18 cellular contexts compared by ENCODE assay signal in genomic region chr7:6399351-6399750, GRCh38. TPM values are rescaled to one million over a fixed set of nuclear protein-coding genes. Genes with fewer than 3 reads are reported as not detected.
A peak's percentile ranks its signal among the peaks of the same experiment; 100 is the strongest.
DNase-seq lines count a peak whose midpoint lies in the region; ATAC-seq and TF ChIP-seq lines count a peak whose summit lies in the region.
"Had no signal": no experiment of that assay in that cellular context is flagged by ENCODE, and none has a peak within 500 bp of the region (broad histone marks: within the 10 kb centered on the region; RNA-seq: fewer than 3 reads in every experiment).

No MANE protein-coding gene starts in this region.

- H3K4me1 Mint-ChIP-seq in nephron, result peaks cover 27% of the 10 kb centered on the region

- DNase-seq in cardiac muscle cell (ENCODE audit: low read depth in 1 of 2, low spot score in 1 of 2), result no peak
- no peak for DNase-seq in cardiac septum (ENCODE audit: low spot score)
- no peak for DNase-seq in epithelial cell of prostate (ENCODE audit: low read depth, low spot score)
- DNase-seq in vagina (ENCODE audit: extremely low spot score in 2 of 2), result no peak
- no peak for DNase-seq in activated CD4-positive, CD25-positive, alpha-beta regulatory T cell (lab: John Stamatoyannopoulos, UW)
- DNase-seq: activated CD4-positive, alpha-beta T cell treated with anti-CD3 and anti-CD28 coated beads, Interleukin-2, amount 50 U/mL, for 1 hour; activated effector memory CD4-positive, alpha-beta T cell treated with Interleukin-2 at 50 U/mL for 16 hours; Karpas-422; NCI-H146; NCI-H69; SHP77; stimulated activated naive CD8-positive, alpha-beta T cell treated with anti-CD3 and anti-CD28 coated beads, Interleukin-15, amount 100 ng/mL, for 72 hours; T-helper 9 cell had no signal

- H3K36me3 ChIP-seq in cardiac muscle cell (peaks cover 19% of the 10 kb centered on the region), vagina (peaks cover 0 to 42% of the 10 kb centered on the region in 2 donors)
- H3K36me3 ChIP-seq: neural progenitor cell had no signal

- H3K27ac Mint-ChIP-seq in nephron, result peak overlapping the region; percentile 23 to 89 (median 64)

- H3K27me3 ChIP-seq in cardiac muscle cell, result no peaks in the 10 kb centered on the region
- no peaks in the 10 kb centered on the region for H3K27me3 ChIP-seq in vagina
- H3K27me3 ChIP-seq: body of pancreas, neural progenitor cell had no signal

- H3K36me3 Mint-ChIP-seq in nephron (ENCODE audit: low read depth), result peaks cover 59% of the 10 kb centered on the region

- H3K4me3 ChIP-seq in cardiac muscle cell (no peak overlapping the region), vagina (no peak overlapping the region)
- H3K4me3 ChIP-seq: body of pancreas, neural progenitor cell had no signal

- TF ChIP-seq CTCF in cardiac muscle cell (IDR thresholded peaks at IDR 0.05; ENCODE audit: low read depth, low read length) (no peak), nephron (IDR thresholded peaks at IDR 0.05; ENCODE audit: unreplicated experiment in 3 of 3) (no peak), vagina (IDR thresholded peaks at IDR 0.05) (no peak)

- H3K27ac ChIP-seq in cardiac muscle cell (peak overlapping the region; percentile 40), epithelial cell of prostate (peak overlapping the region; percentile 89), vagina (peak overlapping the region; percentile 23)
- H3K27ac ChIP-seq: neural progenitor cell had no signal

- no peak for ATAC-seq in activated CD4-positive, CD25-positive, alpha-beta regulatory T cell treated with anti-CD3 and anti-CD28 coated beads, Interleukin-2, amount 50 U/mL, for 24 hours
- ATAC-seq in GM19397 (IDR thresholded peaks at IDR 0.05; ENCODE audit: unreplicated experiment), result no peak
- ATAC-seq: stimulated activated naive CD8-positive, alpha-beta T cell treated with anti-CD3 and anti-CD28 coated beads, Interleukin-15, amount 100 ng/mL, for 72 hours had no signal

- intact Hi-C loops in cardiac septum (cut with DNase I), result no loop called here
- intact Hi-C loops in vagina (cut with DNase I), result no loop called here

- H3K9me3 ChIP-seq in cardiac muscle cell (ENCODE audit: low read depth) (no peaks in the 10 kb centered on the region), vagina (no peaks in the 10 kb centered on the region)
- H3K9me3 ChIP-seq: body of pancreas had no signal

- no peak for TF ChIP-seq POLR2A in vagina (IDR thresholded peaks at IDR 0.05)

- no peaks in the 10 kb centered on the region for H3K27me3 Mint-ChIP-seq in nephron (ENCODE audit: low read depth)
- H3K27me3 Mint-ChIP-seq: stimulated activated naive CD8-positive, alpha-beta T cell treated with anti-CD3 and anti-CD28 coated beads, Interleukin-15, amount 100 ng/mL, for 72 hours had no signal

- H3K4me1 ChIP-seq in cardiac muscle cell (ENCODE audit: low read depth) (peaks cover 26% of the 10 kb centered on the region), vagina (peaks cover 64% of the 10 kb centered on the region)
- H3K4me1 ChIP-seq: neural progenitor cell had no signal

- H3K4me3 Mint-ChIP-seq in nephron, result no peak overlapping the region
- H3K4me3 Mint-ChIP-seq: neural progenitor cell; stimulated activated naive CD8-positive, alpha-beta T cell treated with anti-CD3 and anti-CD28 coated beads, Interleukin-15, amount 100 ng/mL, for 72 hours had no signal

- H3K9me3 Mint-ChIP-seq in nephron, result no peaks in the 10 kb centered on the region
- H3K9me3 Mint-ChIP-seq: neural progenitor cell; stimulated activated naive CD8-positive, alpha-beta T cell treated with anti-CD3 and anti-CD28 coated beads, Interleukin-15, amount 100 ng/mL, for 72 hours had no signal

RNA-seq across cellular contexts. Expression of gene RAC1, which starts 25.0 kb away (rescaled TPM):
- 48.9 and 66.4 TPM in 2 replicates for total RNA-seq in cardiac muscle cell
- 320 and 353 TPM in 2 replicates for polyA plus RNA-seq in cardiac muscle cell
- total RNA-seq in cardiac septum, result 148 TPM
- 190 TPM for total RNA-seq in vagina

RNA-seq across cellular contexts. Expression of gene DAGLB, which starts 48.4 kb away (rescaled TPM):
- total RNA-seq in cardiac muscle cell (20.9 and 22.3 TPM in 2 replicates), cardiac septum (7.3 TPM), vagina (22.1 TPM)
- polyA plus RNA-seq in cardiac muscle cell, result 18.9 and 27.0 TPM in 2 replicates

RNA-seq across cellular contexts. Expression of gene FAM220A, which starts 50.6 kb away (rescaled TPM):
- total RNA-seq in cardiac muscle cell (15.2 and 21.4 TPM in 2 replicates), cardiac septum (18.6 TPM), vagina (9.6 TPM)
- polyA plus RNA-seq in cardiac muscle cell, result 9.7 and 10.2 TPM in 2 replicates

Comparison
In these comparisons a context has a peak if more than half of its experiments do, and no peak if none do; other contexts are left out.
1. H3K27ac ChIP-seq: peak in every context shown above with its lines; median percentile 89 in epithelial cell of prostate; 40 in cardiac muscle cell; 23 in vagina.